ENCODE assay signal across 24 cellular contexts in genomic region chr14:94654071-94654974, GRCh38. TPM values are rescaled to one million over a fixed set of nuclear protein-coding genes. Genes with fewer than 3 reads are reported as not detected.
A peak's percentile ranks its signal among the peaks of the same experiment; 100 is the strongest.
DNase-seq lines count a peak whose midpoint lies in the region; ATAC-seq, FAIRE-seq and TF ChIP-seq lines count a peak whose summit lies in the region.
"Had no signal": no experiment of that assay in that cellular context is flagged by ENCODE, and none has a peak within 500 bp of the region (broad histone marks: within the 10 kb centered on the region; RNA-seq: fewer than 3 reads in every experiment).

No MANE protein-coding gene starts in this region.

- H3K4me3 ChIP-seq in GM12878: no peak overlapping the region
- H3K4me3 ChIP-seq in uterus: no peak overlapping the region
- H3K4me3 ChIP-seq: gastroesophageal sphincter, thoracic aorta had no signal

- no TSS peak for BruUV-seq in GM12878 (replicated peaks; lab: Mats Ljungman, UMichigan)

- no peak for ATAC-seq in GM12878
- ATAC-seq: gastroesophageal sphincter had no signal

- 30% methylated on average over 13 of the region's 13 CpGs for WGBS in GM12878 (ENCODE audit: insufficient coverage, insufficient replicate concordance, low lambda C conversion rate, missing lambda C conversion rate)

- no peak for TF ChIP-seq RAD21 in GM12878 (IDR thresholded peaks at IDR 0.05; ENCODE audit: insufficient read depth, low read depth, low read length)

- no peaks in the 10 kb centered on the region for H3K36me3 ChIP-seq in GM12878 (ENCODE audit: control insufficient read depth in 2 of 2, insufficient read depth in 2 of 2, low read length in 1 of 2)
- H3K36me3 ChIP-seq in uterus: no peaks in the 10 kb centered on the region
- H3K36me3 ChIP-seq: gastroesophageal sphincter, thoracic aorta had no signal

- H4K20me1 ChIP-seq in GM12878 (ENCODE audit: control insufficient read depth, insufficient read depth): no peaks in the 10 kb centered on the region

- no peak overlapping the region for H3K9ac ChIP-seq in GM12878 (ENCODE audit: control insufficient read depth, insufficient read depth, low read length)

- H3K27me3 Mint-ChIP-seq in osteocyte (ENCODE audit: unreplicated experiment): no peaks in the 10 kb centered on the region
- H3K27me3 Mint-ChIP-seq: activated CD4-positive, alpha-beta T cell treated with anti-CD3 and anti-CD28 coated beads, Interleukin-2, amount 10 ng/mL, durations not matched to agents 24 days and 14 days had no signal

- SMC1A ChIA-PET in GM12878 (lab: Charles Lee; ENCODE audit: uncharacterized antibody, unreplicated experiment): interaction anchor here (0.7 to 0.8 kb wide), 2 partner anchors 11 to 42 kb away, joined by 3 read pairs; no protein-coding TSS in a partner anchor

- H3K27ac ChIP-seq in GM12878 (ENCODE audit: control insufficient read depth, insufficient read depth) (no peak overlapping the region), uterus (peak overlapping the region; percentile 33 to 52)
- H3K27ac ChIP-seq: 22Rv1, gastroesophageal sphincter, thoracic aorta had no signal

- TF ChIP-seq POLR2A in GM12878 (IDR thresholded peaks at IDR 0.05; ENCODE audit: low read depth, low read length) (no peak), uterus (IDR thresholded peaks at IDR 0.05) (no peak)

- H3K4me1 Mint-ChIP-seq in osteocyte (ENCODE audit: unreplicated experiment): peaks cover 7% of the 10 kb centered on the region
- H3K4me1 Mint-ChIP-seq: activated CD4-positive, alpha-beta T cell treated with anti-CD3 and anti-CD28 coated beads, Interleukin-2, amount 10 ng/mL, durations not matched to agents 24 days and 14 days had no signal

- no peak overlapping the region for H3K27ac Mint-ChIP-seq in osteocyte (ENCODE audit: unreplicated experiment)
- H3K27ac Mint-ChIP-seq: activated CD4-positive, alpha-beta T cell treated with anti-CD3 and anti-CD28 coated beads, Interleukin-2, amount 10 ng/mL, durations not matched to agents 24 days and 14 days had no signal

- TF ChIP-seq EP300 in GM12878 (IDR thresholded peaks at IDR 0.05; ENCODE audit: borderline replicate concordance in 1 of 2, control insufficient read depth in 1 of 2, low read depth in 2 of 2, low read length in 2 of 2): no peak

- H3K9me3 ChIP-seq in GM12878 (replicated peaks; ENCODE audit: control insufficient read depth, insufficient read depth, low read length) (no peaks in the 10 kb centered on the region), uterus (no peaks in the 10 kb centered on the region)
- H3K9me3 ChIP-seq: thoracic aorta had no signal

- POLR2A ChIA-PET in GM12878 (lab: Charles Lee): no interaction called here

- H3K79me2 ChIP-seq in GM12878 (ENCODE audit: control insufficient read depth, insufficient read depth, low read length): no peaks in the 10 kb centered on the region

- RAD21 ChIA-PET in GM12878 (lab: Charles Lee; ENCODE audit: unreplicated experiment): no interaction called here

- FAIRE-seq in GM12878 (lab: Jason Lieb, UNC): no peak
- FAIRE-seq: D721Med, TTC549 had no signal

- no peaks in the 10 kb centered on the region for H3K4me1 ChIP-seq in GM12878 (ENCODE audit: control insufficient read depth, insufficient read depth, low read length)
- H3K4me1 ChIP-seq in uterus: no peaks in the 10 kb centered on the region
- H3K4me1 ChIP-seq: gastroesophageal sphincter had no signal

- no peak overlapping the region for H2AFZ ChIP-seq in GM12878 (ENCODE audit: control insufficient read depth, low read depth, low read length)

- intact Hi-C loops in GM12878 (cut with micrococcal nuclease; ENCODE audit: unreplicated experiment): no loop called here
- intact Hi-C loops in uterus (cut with DNase I; ENCODE audit: low total_unique reads): no loop called here

- H3K4me2 ChIP-seq in GM12878 (ENCODE audit: control insufficient read depth, insufficient read depth): no peak overlapping the region

- peak; percentile 21 for DNase-seq in NCI-H2171 treated with DMSO at 0.1 percent for 48 hours (lab: John Stamatoyannopoulos, UW)
- DNase-seq in NCI-H2171 (lab: John Stamatoyannopoulos, UW): no peak
- DNase-seq in GM12878 (ENCODE audit: low read depth, low spot score): no peak
- DNase-seq in osteocyte (ENCODE audit: extremely low spot score, unreplicated experiment): peak; percentile 71
- peak; percentile 54 to 64 for DNase-seq in uterus
- DNase-seq in Ammon's horn (ENCODE audit: low spot score): no peak
- DNase-seq in NCI-H187 (lab: John Stamatoyannopoulos, UW): no peak
- DNase-seq in occipital lobe (lab: John Stamatoyannopoulos, UW): no peak
- DNase-seq: activated CD4-positive, alpha-beta T cell treated with anti-CD3 and anti-CD28 coated beads, Interleukin-2, amount 10 ng/mL, durations not matched to agents 24 days and 14 days; activated CD8-positive, alpha-beta memory T cell treated with anti-CD3 and anti-CD28 coated beads, Interleukin-2, amount 50 U/mL, for 48 hours; activated gamma-delta T cell; caudate nucleus; HCEC 1CT; MM.1S; NCI-H187 treated with DMSO at 0.1 percent for 48 hours; NCI-H446; nephron progenitor cell; NK-92 treated with Interleukin-12 subunit alpha and Interleukin-12 subunit beta, amount 100 ng/mL, for 24 hours; RPMI8226 had no signal

- H3K4me3 Mint-ChIP-seq in osteocyte (ENCODE audit: unreplicated experiment): no peak overlapping the region
- H3K4me3 Mint-ChIP-seq: activated CD4-positive, alpha-beta T cell treated with anti-CD3 and anti-CD28 coated beads, Interleukin-2, amount 10 ng/mL, durations not matched to agents 24 days and 14 days; nephron progenitor cell had no signal

- no peaks in the 10 kb centered on the region for H3K36me3 Mint-ChIP-seq in osteocyte (ENCODE audit: unreplicated experiment)

- no peaks in the 10 kb centered on the region for H3K27me3 ChIP-seq in GM12878 (replicated peaks in 1 of 2; ENCODE audit: control insufficient read depth in 2 of 2, insufficient read depth in 2 of 2, low read length in 1 of 2)
- H3K27me3 ChIP-seq in uterus: no peaks in the 10 kb centered on the region

- no peaks in the 10 kb centered on the region for H3K9me3 Mint-ChIP-seq in osteocyte (ENCODE audit: unreplicated experiment)
- H3K9me3 Mint-ChIP-seq: activated CD4-positive, alpha-beta T cell treated with anti-CD3 and anti-CD28 coated beads, Interleukin-2, amount 10 ng/mL, durations not matched to agents 24 days and 14 days had no signal

- TF ChIP-seq CTCF in GM12878 (IDR thresholded peaks at IDR 0.05 in 2 of 3, conservative IDR thresholded peaks at IDR 0.05 in 1 of 3; ENCODE audit: control insufficient read depth in 2 of 3, extremely low read depth in 1 of 3, insufficient read depth in 1 of 3, low read depth in 3 of 3, low read length in 3 of 3): no peak
- TF ChIP-seq CTCF in osteocyte (IDR thresholded peaks at IDR 0.05): no peak
- TF ChIP-seq CTCF in uterus (IDR thresholded peaks at IDR 0.05): no peak

- CTCF ChIA-PET in GM12878 (lab: Yijun Ruan, JAX): interaction anchor here (0.7 kb wide), 1 partner anchor 108 kb away, joined by 4 read pairs; no protein-coding TSS in a partner anchor

- in situ Hi-C loops in GM12878 (cut with MboI): no loop called here

TF ChIP-seq in GM12878, 131 proteins besides CTCF, POLR2A, EP300 and RAD21:
- TF ChIP-seq CHD1 (IDR thresholded peaks at IDR 0.05; ENCODE audit: low read depth, low read length): no peak
- TF ChIP-seq, protein P1, sequence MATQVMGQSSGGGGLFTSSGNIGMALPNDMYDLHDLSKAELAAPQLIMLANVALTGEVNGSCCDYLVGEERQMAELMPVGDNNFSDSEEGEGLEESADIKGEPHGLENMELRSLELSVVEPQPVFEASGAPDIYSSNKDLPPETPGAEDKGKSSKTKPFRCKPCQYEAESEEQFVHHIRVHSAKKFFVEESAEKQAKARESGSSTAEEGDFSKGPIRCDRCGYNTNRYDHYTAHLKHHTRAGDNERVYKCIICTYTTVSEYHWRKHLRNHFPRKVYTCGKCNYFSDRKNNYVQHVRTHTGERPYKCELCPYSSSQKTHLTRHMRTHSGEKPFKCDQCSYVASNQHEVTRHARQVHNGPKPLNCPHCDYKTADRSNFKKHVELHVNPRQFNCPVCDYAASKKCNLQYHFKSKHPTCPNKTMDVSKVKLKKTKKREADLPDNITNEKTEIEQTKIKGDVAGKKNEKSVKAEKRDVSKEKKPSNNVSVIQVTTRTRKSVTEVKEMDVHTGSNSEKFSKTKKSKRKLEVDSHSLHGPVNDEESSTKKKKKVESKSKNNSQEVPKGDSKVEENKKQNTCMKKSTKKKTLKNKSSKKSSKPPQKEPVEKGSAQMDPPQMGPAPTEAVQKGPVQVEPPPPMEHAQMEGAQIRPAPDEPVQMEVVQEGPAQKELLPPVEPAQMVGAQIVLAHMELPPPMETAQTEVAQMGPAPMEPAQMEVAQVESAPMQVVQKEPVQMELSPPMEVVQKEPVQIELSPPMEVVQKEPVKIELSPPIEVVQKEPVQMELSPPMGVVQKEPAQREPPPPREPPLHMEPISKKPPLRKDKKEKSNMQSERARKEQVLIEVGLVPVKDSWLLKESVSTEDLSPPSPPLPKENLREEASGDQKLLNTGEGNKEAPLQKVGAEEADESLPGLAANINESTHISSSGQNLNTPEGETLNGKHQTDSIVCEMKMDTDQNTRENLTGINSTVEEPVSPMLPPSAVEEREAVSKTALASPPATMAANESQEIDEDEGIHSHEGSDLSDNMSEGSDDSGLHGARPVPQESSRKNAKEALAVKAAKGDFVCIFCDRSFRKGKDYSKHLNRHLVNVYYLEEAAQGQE (IDR thresholded peaks at IDR 0.05; ENCODE audit: low read depth, low read length): peak; percentile 33; the same call in 1 of the 2 replicates
TF ChIP-seq in GM12878: peak in this region for 1.

RNA-seq across cellular contexts. Expression of gene SERPINA3, which starts 42.1 kb away (rescaled TPM):
- not detected in 2 replicates for total RNA-seq in GM12878 (2013; cell fraction: nucleolus; rRNA removed)
- total RNA-seq in GM12878 (2014; rRNA removed): not detected in 2 replicates
- not detected in 2 replicates for total RNA-seq in GM12878 (2014; rRNA removed; fragmentation: Illumina TruSeq; extraction: Trizol)
- 2.2 and 2.6 TPM in 2 replicates for total RNA-seq in GM12878 (2021)
- not detected for polyA plus RNA-seq in GM12878 (2011; ENCODE audit: low read depth)
- polyA plus RNA-seq in GM12878 (2011; rRNA removed): not detected in 2 replicates
- polyA plus RNA-seq in GM12878 (2011; cell fraction: cytosol; rRNA removed): 0.03 TPM in 1 of 2 replicates, not detected in the other
- polyA plus RNA-seq in GM12878 (2011; cell fraction: nucleus; rRNA removed): not detected in 2 replicates
- not detected in 2 replicates for polyA plus RNA-seq in GM12878 (2012)
- not detected in 2 replicates for polyA plus RNA-seq in GM12878 (2014; fragmentation: Illumina TruSeq; extraction: Trizol)
- not detected for polyA plus RNA-seq in GM12878 (2014; fragmentation: Nextera tagmentation; extraction: Ambion mirVana)
- polyA plus RNA-seq in GM12878 (2014; rRNA removed): not detected in 2 replicates
- not detected for polyA plus RNA-seq in GM12878 (2016; fragmentation: Nextera tagmentation; extraction: Ambion mirVana)
- not detected in 2 replicates for polyA minus RNA-seq in GM12878 (2011; rRNA and poly(A)+ RNA removed)
- polyA minus RNA-seq in GM12878 (2011; cell fraction: cytosol; rRNA and poly(A)+ RNA removed): not detected in 2 replicates
- not detected in 2 replicates for polyA minus RNA-seq in GM12878 (2011; cell fraction: nucleus; rRNA and poly(A)+ RNA removed)
- total RNA-seq in osteocyte: 1.2 and 1.6 TPM in 2 replicates
- 100 to 1,000 TPM in 1 of 4 donors, 10 to 100 TPM in 1, 1 to 10 TPM in 2; 1.7 to 109 (median 17.6) TPM for total RNA-seq in uterus
- 0.94 TPM for total RNA-seq in occipital lobe
- total RNA-seq: activated CD4-positive, alpha-beta T cell treated with anti-CD3 and anti-CD28 coated beads, Interleukin-2, amount 10 ng/mL, durations not matched to agents 24 days and 14 days had no signal

Comparison
In these comparisons a context has a peak if more than half of its experiments do, and no peak if none do; other contexts are left out.
1. DNase-seq: peak in NCI-H2171 treated with DMSO at 0.1 percent for 48 hours (single experiment), osteocyte (single experiment) and uterus (2 of 2); none in NCI-H2171 (single experiment), GM12878 (single experiment), Ammon's horn (single experiment), NCI-H187 (0 of 2) and occipital lobe (single experiment).